ENCODE assay signal across 9 cellular contexts in the genomic region with DNA sequence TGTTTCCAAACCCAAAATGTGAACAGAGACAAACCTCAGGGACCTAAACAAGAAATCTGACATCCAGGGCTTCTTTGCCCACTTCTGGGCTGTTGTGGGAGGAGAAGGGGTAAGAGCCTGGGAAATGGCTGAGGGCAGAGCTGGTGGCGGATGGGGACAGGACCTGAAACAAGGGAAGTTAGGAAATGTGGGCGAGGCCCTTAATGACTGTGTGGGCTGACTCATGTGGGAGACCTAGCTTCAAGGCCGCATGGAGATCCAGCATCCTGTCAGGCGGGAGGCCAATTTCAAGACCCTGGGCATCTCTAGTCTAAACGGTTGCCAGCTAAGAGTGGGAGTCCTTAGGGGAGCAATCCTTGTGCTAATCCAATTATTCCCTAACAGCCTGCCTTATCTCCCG. TPM values are rescaled to one million over a fixed set of nuclear protein-coding genes. Genes with fewer than 3 reads are reported as not detected.
DNase-seq lines count a peak whose midpoint lies in the region; ATAC-seq and TF ChIP-seq lines count a peak whose summit lies in the region.
"Had no signal": no experiment of that assay in that cellular context is flagged by ENCODE, and none has a peak within 500 bp of the region (broad histone marks: within the 10 kb centered on the region; RNA-seq: fewer than 3 reads in every experiment).

No MANE protein-coding gene starts in this region.

- no peak overlapping the region for H3K27ac Mint-ChIP-seq in type B pancreatic cell

- ATAC-seq in HG02981 (IDR thresholded peaks at IDR 0.05; ENCODE audit: unreplicated experiment): no peak

- no peaks in the 10 kb centered on the region for H3K9me3 Mint-ChIP-seq in type B pancreatic cell

- peaks cover 45% of the 10 kb centered on the region for H3K27me3 Mint-ChIP-seq in type B pancreatic cell

- H3K36me3 Mint-ChIP-seq in type B pancreatic cell: no peaks in the 10 kb centered on the region

- no peak for TF ChIP-seq CTCF in type B pancreatic cell (conservative IDR thresholded peaks at IDR 0.05)

- peak overlapping the region; percentile 44 for H3K27ac ChIP-seq in angular gyrus (ENCODE audit: low read depth, low read length)

- DNase-seq in NCI-H748 (lab: John Stamatoyannopoulos, UW; ENCODE audit: unreplicated experiment) (peak; percentile 3), NCI-H748 treated with DMSO at 0.1 percent for 48 hours (lab: John Stamatoyannopoulos, UW) (no peak), iris pigment epithelial cell (ENCODE audit: low read depth) (peak; percentile 74), type B pancreatic cell (ENCODE audit: extremely low spot score, unreplicated experiment) (no peak), NCI-H1105 treated with DMSO at 0.1 percent for 48 hours (lab: John Stamatoyannopoulos, UW) (no peak), superior temporal gyrus (ENCODE audit: extremely low spot score) (no peak)
- DNase-seq: MM.1S had no signal

- peaks cover 45% of the 10 kb centered on the region for H3K4me1 Mint-ChIP-seq in type B pancreatic cell (ENCODE audit: unreplicated experiment)

- peak overlapping the region; percentile 40 for H3K4me3 Mint-ChIP-seq in type B pancreatic cell

RNA-seq across cellular contexts. Expression of a gene that starts 2.1 kb away (rescaled TPM):
- total RNA-seq in type B pancreatic cell (ENCODE audit: low replicate concordance): 17.1 and 67.5 TPM in 2 replicates

RNA-seq across cellular contexts. Expression of a gene that starts 31.2 kb away (rescaled TPM):
- 1.4 and 4.3 TPM in 2 replicates for total RNA-seq in type B pancreatic cell (ENCODE audit: low replicate concordance)

Comparison
In these comparisons a context has a peak if more than half of its experiments do, and no peak if none do; other contexts are left out.
1. DNase-seq: peak in NCI-H748 (single experiment) and iris pigment epithelial cell (single experiment); none in NCI-H748 treated with DMSO at 0.1 percent for 48 hours (single experiment), type B pancreatic cell (single experiment), NCI-H1105 treated with DMSO at 0.1 percent for 48 hours (single experiment) and superior temporal gyrus (single experiment).